ENCODE assay signal across 2 cellular contexts in the genomic region with DNA sequence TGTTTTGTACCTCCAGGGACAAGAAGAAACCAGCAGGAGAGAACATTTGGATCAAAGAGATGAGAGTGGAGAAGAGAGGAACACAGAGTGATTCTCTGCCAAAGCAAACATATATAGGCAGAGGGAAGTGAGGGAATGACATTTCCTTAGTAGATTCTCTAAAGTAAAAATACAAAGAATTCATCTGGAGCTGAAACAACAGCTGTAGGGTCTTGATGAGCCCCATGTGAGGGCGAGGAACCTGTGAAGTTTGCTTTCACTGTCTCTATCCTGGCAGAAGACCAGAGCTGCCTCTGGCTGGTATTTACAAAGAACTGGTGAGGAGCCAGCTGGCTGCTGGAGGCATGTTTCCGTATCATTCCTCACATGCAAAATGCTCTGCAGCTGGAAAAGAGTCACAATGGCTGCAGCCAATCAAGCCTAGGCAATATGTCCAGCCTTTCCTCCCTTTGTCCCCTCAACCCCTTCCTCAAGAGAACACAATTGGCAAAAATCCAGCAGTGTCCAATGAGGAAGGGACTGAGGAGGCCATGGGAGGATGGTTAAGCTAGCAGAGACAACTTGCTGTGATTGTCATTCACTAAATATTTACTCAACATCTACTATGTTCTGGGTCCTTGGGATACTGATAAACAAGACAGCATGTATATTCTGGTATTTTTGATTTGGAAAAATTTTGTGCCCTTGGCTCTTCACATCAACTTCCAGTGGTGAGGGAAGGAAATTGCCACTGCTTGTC.
TF ChIP-seq lines count a peak whose summit lies in the region.

No MANE protein-coding gene starts in this region.

TF ChIP-seq in HCT116, 20 proteins besides CTCF, POLR2A, EP300 and RAD21 (continued from another document):
- TF ChIP-seq, protein P1, sequence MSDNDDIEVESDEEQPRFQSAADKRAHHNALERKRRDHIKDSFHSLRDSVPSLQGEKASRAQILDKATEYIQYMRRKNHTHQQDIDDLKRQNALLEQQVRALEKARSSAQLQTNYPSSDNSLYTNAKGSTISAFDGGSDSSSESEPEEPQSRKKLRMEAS (IDR thresholded peaks at IDR 0.05) = peak; percentile 50
- TF ChIP-seq POLR2AphosphoS5 (IDR thresholded peaks at IDR 0.05; ENCODE audit: low read depth, low read length) (0 out of 2 replicates have a peak, but pooled peaks have one; percentile 20), ELF1 (IDR thresholded peaks at IDR 0.05; ENCODE audit: borderline replicate concordance, low read depth) (no peak), SP1 (IDR thresholded peaks at IDR 0.05; ENCODE audit: low read depth) (peak; percentile 49), YY1 (IDR thresholded peaks at IDR 0.05; ENCODE audit: extremely low read depth, insufficient replicate concordance, low read depth, low read length) (no peak), SIN3A (IDR thresholded peaks at IDR 0.05; ENCODE audit: low read depth) (no peak; the same call in 1 of the 2 replicates), ZFX (IDR thresholded peaks at IDR 0.05) (no peak), EZH2 (IDR thresholded peaks at IDR 0.05) (no peak), EGR1 (IDR thresholded peaks at IDR 0.05; ENCODE audit: low read depth) (no peak), ZNF274 (IDR thresholded peaks at IDR 0.05; ENCODE audit: low read depth, low read length) (no peak), CBX3 (IDR thresholded peaks at IDR 0.05; ENCODE audit: low read depth) (0 out of 2 replicates have a peak, but pooled peaks have one; percentile 17), EZH2phosphoT487 (IDR thresholded peaks at IDR 0.05; ENCODE audit: borderline replicate concordance) (no peak), CEBPB (IDR thresholded peaks at IDR 0.05; ENCODE audit: low read depth) (no peak)
- TF ChIP-seq, protein P2, sequence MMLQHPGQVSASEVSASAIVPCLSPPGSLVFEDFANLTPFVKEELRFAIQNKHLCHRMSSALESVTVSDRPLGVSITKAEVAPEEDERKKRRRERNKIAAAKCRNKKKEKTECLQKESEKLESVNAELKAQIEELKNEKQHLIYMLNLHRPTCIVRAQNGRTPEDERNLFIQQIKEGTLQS (IDR thresholded peaks at IDR 0.05) = no peak
- TF ChIP-seq, protein P3, sequence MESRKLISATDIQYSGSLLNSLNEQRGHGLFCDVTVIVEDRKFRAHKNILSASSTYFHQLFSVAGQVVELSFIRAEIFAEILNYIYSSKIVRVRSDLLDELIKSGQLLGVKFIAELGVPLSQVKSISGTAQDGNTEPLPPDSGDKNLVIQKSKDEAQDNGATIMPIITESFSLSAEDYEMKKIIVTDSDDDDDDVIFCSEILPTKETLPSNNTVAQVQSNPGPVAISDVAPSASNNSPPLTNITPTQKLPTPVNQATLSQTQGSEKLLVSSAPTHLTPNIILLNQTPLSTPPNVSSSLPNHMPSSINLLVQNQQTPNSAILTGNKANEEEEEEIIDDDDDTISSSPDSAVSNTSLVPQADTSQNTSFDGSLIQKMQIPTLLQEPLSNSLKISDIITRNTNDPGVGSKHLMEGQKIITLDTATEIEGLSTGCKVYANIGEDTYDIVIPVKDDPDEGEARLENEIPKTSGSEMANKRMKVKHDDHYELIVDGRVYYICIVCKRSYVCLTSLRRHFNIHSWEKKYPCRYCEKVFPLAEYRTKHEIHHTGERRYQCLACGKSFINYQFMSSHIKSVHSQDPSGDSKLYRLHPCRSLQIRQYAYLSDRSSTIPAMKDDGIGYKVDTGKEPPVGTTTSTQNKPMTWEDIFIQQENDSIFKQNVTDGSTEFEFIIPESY (IDR thresholded peaks at IDR 0.05; ENCODE audit: extremely low read depth, insufficient replicate concordance, low read length) = no peak

TF ChIP-seq in SK-N-SH treated with all-trans-retinoic acid at 6 μM for 48 hours, 23 proteins besides CTCF, POLR2A, EP300 and RAD21 (continued from another document):
- TF ChIP-seq, protein P4, sequence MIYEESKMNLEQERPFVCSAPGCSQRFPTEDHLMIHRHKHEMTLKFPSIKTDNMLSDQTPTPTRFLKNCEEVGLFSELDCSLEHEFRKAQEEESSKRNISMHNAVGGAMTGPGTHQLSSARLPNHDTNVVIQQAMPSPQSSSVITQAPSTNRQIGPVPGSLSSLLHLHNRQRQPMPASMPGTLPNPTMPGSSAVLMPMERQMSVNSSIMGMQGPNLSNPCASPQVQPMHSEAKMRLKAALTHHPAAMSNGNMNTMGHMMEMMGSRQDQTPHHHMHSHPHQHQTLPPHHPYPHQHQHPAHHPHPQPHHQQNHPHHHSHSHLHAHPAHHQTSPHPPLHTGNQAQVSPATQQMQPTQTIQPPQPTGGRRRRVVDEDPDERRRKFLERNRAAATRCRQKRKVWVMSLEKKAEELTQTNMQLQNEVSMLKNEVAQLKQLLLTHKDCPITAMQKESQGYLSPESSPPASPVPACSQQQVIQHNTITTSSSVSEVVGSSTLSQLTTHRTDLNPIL (CRISPR knock-in tag; IDR thresholded peaks at IDR 0.05; ENCODE audit: low read depth) = no peak
- TF ChIP-seq ZNF70 (CRISPR knock-in tag; IDR thresholded peaks at IDR 0.05) (no peak), SNAI2 (CRISPR knock-in tag; IDR thresholded peaks at IDR 0.05) (no peak), ESRRG (CRISPR knock-in tag; IDR thresholded peaks at IDR 0.05) (no peak), ZFP30 (CRISPR knock-in tag; IDR thresholded peaks at IDR 0.05) (no peak), ZNF565 (CRISPR knock-in tag; conservative IDR thresholded peaks at IDR 0.05; ENCODE audit: low read depth) (no peak)
- TF ChIP-seq, protein P5, sequence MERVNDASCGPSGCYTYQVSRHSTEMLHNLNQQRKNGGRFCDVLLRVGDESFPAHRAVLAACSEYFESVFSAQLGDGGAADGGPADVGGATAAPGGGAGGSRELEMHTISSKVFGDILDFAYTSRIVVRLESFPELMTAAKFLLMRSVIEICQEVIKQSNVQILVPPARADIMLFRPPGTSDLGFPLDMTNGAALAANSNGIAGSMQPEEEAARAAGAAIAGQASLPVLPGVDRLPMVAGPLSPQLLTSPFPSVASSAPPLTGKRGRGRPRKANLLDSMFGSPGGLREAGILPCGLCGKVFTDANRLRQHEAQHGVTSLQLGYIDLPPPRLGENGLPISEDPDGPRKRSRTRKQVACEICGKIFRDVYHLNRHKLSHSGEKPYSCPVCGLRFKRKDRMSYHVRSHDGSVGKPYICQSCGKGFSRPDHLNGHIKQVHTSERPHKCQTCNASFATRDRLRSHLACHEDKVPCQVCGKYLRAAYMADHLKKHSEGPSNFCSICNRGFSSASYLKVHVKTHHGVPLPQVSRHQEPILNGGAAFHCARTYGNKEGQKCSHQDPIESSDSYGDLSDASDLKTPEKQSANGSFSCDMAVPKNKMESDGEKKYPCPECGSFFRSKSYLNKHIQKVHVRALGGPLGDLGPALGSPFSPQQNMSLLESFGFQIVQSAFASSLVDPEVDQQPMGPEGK (CRISPR knock-in tag; IDR thresholded peaks at IDR 0.05; ENCODE audit: borderline replicate concordance) = no peak
TF ChIP-seq in SK-N-SH treated with all-trans-retinoic acid at 6 μM for 48 hours: peak in this region for 0.
